ENCODE assay signal across 11 cellular contexts in genomic region chr6:131597448-131597847, GRCh38. TPM values are rescaled to one million over a fixed set of nuclear protein-coding genes. Genes with fewer than 3 reads are reported as not detected.
DNase-seq lines count a peak whose midpoint lies in the region; ATAC-seq and TF ChIP-seq lines count a peak whose summit lies in the region.
"Had no signal": no experiment of that assay in that cellular context is flagged by ENCODE, and none has a peak within 500 bp of the region (broad histone marks: within the 10 kb centered on the region; RNA-seq: fewer than 3 reads in every experiment).

No MANE protein-coding gene starts in this region.

- H3K36me3 ChIP-seq in Caco-2 (ENCODE audit: control insufficient read depth, insufficient read depth, low read length) = no peaks in the 10 kb centered on the region; the same call in 1 of the 2 replicates
- peaks cover 0 to 86% (median 33%) of the 10 kb centered on the region in 4 donors for H3K36me3 ChIP-seq in right lobe of liver

- intact Hi-C loops in Caco-2 (cut with micrococcal nuclease; ENCODE audit: unreplicated experiment) = no loop called here
- intact Hi-C loops in right lobe of liver (cut with DNase I) = no loop called here

- peak in 1 of 2 experiments; percentile 1 for DNase-seq in Caco-2
- DNase-seq in Jurkat, Clone E6-1 (ENCODE audit: low read depth, low spot score) = peak; percentile 17
- DNase-seq in astrocyte of the cerebellum (ENCODE audit: low read depth) = no peak
- DNase-seq in right lobe of liver = no peak
- no peak for DNase-seq in DMS 273 treated with DMSO at 0.1 percent for 48 hours (lab: John Stamatoyannopoulos, UW)
- DNase-seq: NCI-H2171 had no signal

- no peaks in the 10 kb centered on the region for H3K4me1 Mint-ChIP-seq in Caco-2 (ENCODE audit: low read depth, unreplicated experiment)

- H3K4me1 ChIP-seq in Caco-2 = no peaks in the 10 kb centered on the region
- no peaks in the 10 kb centered on the region for H3K4me1 ChIP-seq in right lobe of liver
- H3K4me1 ChIP-seq: ascending aorta had no signal

- H3K9me3 ChIP-seq in Caco-2 (no peaks in the 10 kb centered on the region), right lobe of liver (no peaks in the 10 kb centered on the region)
- H3K9me3 ChIP-seq: ascending aorta had no signal

- H3K9me3 Mint-ChIP-seq in Caco-2 (ENCODE audit: unreplicated experiment) = no peaks in the 10 kb centered on the region

- no peak overlapping the region for H3K27ac Mint-ChIP-seq in Caco-2 (ENCODE audit: unreplicated experiment)

- peaks cover 15% of the 10 kb centered on the region for H3K36me3 Mint-ChIP-seq in Caco-2 (ENCODE audit: insufficient read depth, unreplicated experiment)

- POLR2A ChIA-PET in Caco-2 (lab: Charles Lee) = no interaction called here

- WGBS in right lobe of liver (ENCODE audit: insufficient coverage, low coverage, low lambda C conversion rate, missing lambda C conversion rate) = 84% methylated on average over 3 of the region's 3 CpGs

- no peak overlapping the region for H3K27ac ChIP-seq in right lobe of liver
- H3K27ac ChIP-seq: ascending aorta had no signal

- H3K27me3 ChIP-seq in Caco-2 (replicated peaks; ENCODE audit: control insufficient read depth, insufficient read depth, low read length) (no peaks in the 10 kb centered on the region), right lobe of liver (no peaks in the 10 kb centered on the region)
- H3K27me3 ChIP-seq: ascending aorta had no signal

- BruUV-seq in Caco-2 (replicated peaks; lab: Mats Ljungman, UMichigan) = no TSS peak

- H3K4me3 Mint-ChIP-seq in Caco-2 (ENCODE audit: unreplicated experiment) = no peak overlapping the region

- ATAC-seq in right lobe of liver (peak; percentile 71 to 74 (median 74)), HG02798 (IDR thresholded peaks at IDR 0.05; ENCODE audit: poor library complexity, unreplicated experiment) (no peak), HG03520 (IDR thresholded peaks at IDR 0.05; ENCODE audit: unreplicated experiment) (no peak), GM21737 (IDR thresholded peaks at IDR 0.05; ENCODE audit: unreplicated experiment) (no peak)

- no peaks in the 10 kb centered on the region for H3K27me3 Mint-ChIP-seq in Caco-2 (ENCODE audit: insufficient read depth, unreplicated experiment)

- in situ Hi-C loops in astrocyte of the cerebellum (cut with HindIII; ENCODE audit: low sequenced_read_pairs) = no loop called here

- CTCF ChIA-PET in Caco-2 (lab: Charles Lee) = no interaction called here

- no peak for TF ChIP-seq POLR2A in right lobe of liver (IDR thresholded peaks at IDR 0.05)

- H3K4me3 ChIP-seq in Caco-2 (ENCODE audit: low read depth, low read length) (no peak overlapping the region), astrocyte of the cerebellum (ENCODE audit: low read depth, low read length) (no peak overlapping the region), right lobe of liver (no peak overlapping the region)
- H3K4me3 ChIP-seq in Jurkat, Clone E6-1 (ENCODE audit: low read length) = no peak overlapping the region
- H3K4me3 ChIP-seq: ascending aorta, smooth muscle cell had no signal

- TF ChIP-seq CTCF in Caco-2 (IDR thresholded peaks at IDR 0.05; ENCODE audit: insufficient read depth in 1 of 2, low read depth in 1 of 2, low read length in 1 of 2, severe bottlenecking in 1 of 2, unreplicated experiment in 1 of 2) (peak; percentile 26 to 56), astrocyte of the cerebellum (IDR thresholded peaks at IDR 0.05; ENCODE audit: low read depth, low read length, missing control alignments) (peak; percentile 42), right lobe of liver (IDR thresholded peaks at IDR 0.05) (peak; percentile 46 to 55 (median 51))

RNA-seq across cellular contexts. Expression of gene ARG1, which starts 24.4 kb away (rescaled TPM):
- total RNA-seq in Caco-2 (2022) = not detected in 2 replicates
- polyA plus RNA-seq in Jurkat, Clone E6-1 (2012; ENCODE audit: insufficient read depth, insufficient read length) = not detected
- 1,000 to 10,000 TPM in 2 of 6 experiments, 100 to 1,000 TPM in 4; 428 to 1,179 (median 813) TPM for total RNA-seq in right lobe of liver
- total RNA-seq: ascending aorta, smooth muscle cell had no signal
- polyA plus RNA-seq: smooth muscle cell had no signal

RNA-seq across cellular contexts. Expression of gene MED23, which starts 30.6 kb away (rescaled TPM):
- total RNA-seq in Caco-2 (2022) (19.1 and 22.4 TPM in 2 replicates), right lobe of liver (10 to 100 TPM in 4 of 6 experiments, 1 to 10 TPM in 2; 8.8 to 13.8 (median 11.0) TPM)
- polyA plus RNA-seq in Jurkat, Clone E6-1 (2012; ENCODE audit: insufficient read depth, insufficient read length) = 18.7 TPM

RNA-seq across cellular contexts. Expression of gene ENPP3, which starts 39.7 kb away (rescaled TPM):
- total RNA-seq in Caco-2 (2022) (not detected in 2 replicates), right lobe of liver (1 to 10 TPM in 4 of 6 experiments, under 1 TPM in 2; 0.63 to 2.7 (median 1.5) TPM)
- polyA plus RNA-seq in Jurkat, Clone E6-1 (2012; ENCODE audit: insufficient read depth, insufficient read length) = 0.37 TPM
- total RNA-seq: ascending aorta had no signal

Comparison
In these comparisons a context has a peak if more than half of its experiments do, and no peak if none do; other contexts are left out.
1. ATAC-seq: peak in right lobe of liver (4 of 4); none in HG02798 (single experiment), HG03520 (single experiment) and GM21737 (single experiment).
2. RNA of gene ARG1, which starts 24.4 kb away (total RNA-seq): 428 to 1,179 TPM in right lobe of liver; not detected in Caco-2; every median in the first group is over 100 times any median in the second.
3. Peak in every context shown above with its lines, with median percentiles within 50 percentile points of each other: CTCF ChIP-seq.